ENCODE assay signal across 16 cellular contexts in the genomic region with DNA sequence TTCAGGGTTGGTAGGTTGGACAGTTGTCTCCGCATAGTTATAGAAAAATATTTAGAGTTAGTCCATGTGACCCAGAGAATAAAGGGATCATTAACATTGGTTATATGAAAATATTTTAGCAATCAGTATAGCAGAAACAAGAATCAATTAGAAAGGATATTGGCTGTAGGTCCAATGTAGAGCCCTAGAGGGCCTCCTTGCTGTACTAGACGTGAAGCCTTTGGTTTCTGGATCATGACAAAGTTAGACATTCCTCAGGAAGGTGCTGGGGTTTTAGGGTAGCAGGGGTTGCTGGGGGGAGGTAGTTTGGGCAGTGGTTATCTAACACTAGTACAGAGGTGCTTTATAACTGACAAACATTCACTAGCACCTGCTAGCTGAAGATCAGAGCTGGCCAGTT. TPM values are rescaled to one million over a fixed set of nuclear protein-coding genes. Genes with fewer than 3 reads are reported as not detected.
DNase-seq lines count a peak whose midpoint lies in the region; ATAC-seq, FAIRE-seq and TF ChIP-seq lines count a peak whose summit lies in the region.
"Had no signal": no experiment of that assay in that cellular context is flagged by ENCODE, and none has a peak within 500 bp of the region (broad histone marks: within the 10 kb centered on the region; RNA-seq: fewer than 3 reads in every experiment).

No MANE protein-coding gene starts in this region.

- H3K27ac Mint-ChIP-seq in HFFc6: no peak overlapping the region
- H3K27ac Mint-ChIP-seq: activated CD8-positive, alpha-beta memory T cell treated with anti-CD3 and anti-CD28 coated beads, Interleukin-2, amount 10 ng/mL, durations not matched to agents 7 days and 5 days had no signal

- DNase-seq in HFFc6: no peak
- DNase-seq in astrocyte of the cerebellum (ENCODE audit: low read depth): no peak
- no peak for DNase-seq in HepG2 (ENCODE audit: low spot score)
- DNase-seq in HuH-7.5 (ENCODE audit: low spot score): no peak
- DNase-seq in AG20443 (ENCODE audit: low spot score): no peak
- DNase-seq in GM19238 (ENCODE audit: insufficient read length, low spot score): no peak
- no peak for DNase-seq in body of pancreas
- DNase-seq: activated CD4-positive, CD25-positive, alpha-beta regulatory T cell; activated CD8-positive, alpha-beta memory T cell treated with anti-CD3 and anti-CD28 coated beads, Interleukin-2, amount 10 ng/mL, durations not matched to agents 7 days and 5 days; effector CD8-positive, alpha-beta T cell; foreskin melanocyte; NCI-H345; stimulated activated CD4-positive, alpha-beta T cell treated with anti-CD3 and anti-CD28 coated beads, Interleukin-15, amount 100 ng/mL, for 24 hours; SW 1271 had no signal

- TF ChIP-seq EP300 in HepG2 (IDR thresholded peaks at IDR 0.05; ENCODE audit: low read depth in 2 of 2, low read length in 2 of 2) (no peak), HepG2 (CRISPR knock-in tag; IDR thresholded peaks at IDR 0.05; ENCODE audit: borderline replicate concordance) (no peak)

- no peak overlapping the region for H2AFZ ChIP-seq in HepG2 (ENCODE audit: low read length)

- H3K36me3 ChIP-seq in HepG2 (replicated peaks in 1 of 2; ENCODE audit: control insufficient read depth in 1 of 2, insufficient read depth in 2 of 2, low read length in 2 of 2) (no peaks in the 10 kb centered on the region), body of pancreas (replicated peaks in 1 of 2; ENCODE audit: insufficient read depth in 1 of 2, low read depth in 2 of 2) (no peaks in the 10 kb centered on the region)

- no peaks in the 10 kb centered on the region for H4K20me1 ChIP-seq in HepG2 (ENCODE audit: insufficient read depth, low read length)

- no peaks in the 10 kb centered on the region for H3K79me2 ChIP-seq in HepG2 (ENCODE audit: insufficient read depth, low read length)

- 34% methylated on average over 2 of the region's 2 CpGs for WGBS in HepG2 (ENCODE audit: low lambda C conversion rate)
- WGBS in body of pancreas, 2 donors: 74% methylated on average over 2 of the region's 2 CpGs

- no peaks in the 10 kb centered on the region for H3K27me3 Mint-ChIP-seq in HFFc6 (ENCODE audit: insufficient read depth)
- H3K27me3 Mint-ChIP-seq: activated CD8-positive, alpha-beta memory T cell treated with anti-CD3 and anti-CD28 coated beads, Interleukin-2, amount 10 ng/mL, durations not matched to agents 7 days and 5 days had no signal

- H3K4me3 ChIP-seq in astrocyte of the cerebellum (ENCODE audit: low read depth, low read length): no peak overlapping the region
- H3K4me3 ChIP-seq in HepG2 (replicated peaks in 1 of 3; ENCODE audit: insufficient read depth in 1 of 3, low read depth in 2 of 3, low read length in 3 of 3): no peak overlapping the region
- H3K4me3 ChIP-seq in body of pancreas: no peak overlapping the region

- H3K4me3 Mint-ChIP-seq in HFFc6: no peak overlapping the region
- H3K4me3 Mint-ChIP-seq: activated CD8-positive, alpha-beta memory T cell treated with anti-CD3 and anti-CD28 coated beads, Interleukin-2, amount 10 ng/mL, durations not matched to agents 7 days and 5 days had no signal

- BruUV-seq in HepG2 (replicated peaks; lab: Mats Ljungman, UMichigan): no TSS peak

- ATAC-seq in HepG2 (peak; percentile 63), body of pancreas (no peak)
- ATAC-seq: activated CD8-positive, alpha-beta memory T cell treated with anti-CD3 and anti-CD28 coated beads, Interleukin-2, amount 10 ng/mL, durations not matched to agents 7 days and 5 days had no signal

- TF ChIP-seq RAD21 in HepG2 (CRISPR knock-in tag; IDR thresholded peaks at IDR 0.05): no peak

- H3K9me3 Mint-ChIP-seq in HFFc6: no peaks in the 10 kb centered on the region

- intact Hi-C loops in HepG2 (cut with micrococcal nuclease; ENCODE audit: unreplicated experiment): no loop called here
- intact Hi-C loops in body of pancreas (cut with DNase I): no loop called here

- H3K4me1 Mint-ChIP-seq in HFFc6 (ENCODE audit: low read depth): peaks cover 20% of the 10 kb centered on the region
- H3K4me1 Mint-ChIP-seq: activated CD8-positive, alpha-beta memory T cell treated with anti-CD3 and anti-CD28 coated beads, Interleukin-2, amount 10 ng/mL, durations not matched to agents 7 days and 5 days had no signal

- H3K27ac ChIP-seq in C4-2B (no peak overlapping the region), HepG2 (ENCODE audit: extremely low read length, insufficient read depth, low read length) (no peak overlapping the region), body of pancreas (no peak overlapping the region)

- TF ChIP-seq CTCF in C4-2B (conservative IDR thresholded peaks at IDR 0.05) (peak; percentile 25), HFFc6 (IDR thresholded peaks at IDR 0.05) (peak; percentile 64), astrocyte of the cerebellum (IDR thresholded peaks at IDR 0.05; ENCODE audit: low read depth, low read length, missing control alignments) (peak; percentile 35), HepG2 (CRISPR knock-in tag; IDR thresholded peaks at IDR 0.05) (peak; percentile 32; the same call in 1 of the 2 replicates), body of pancreas (IDR thresholded peaks at IDR 0.05) (no peak)

- in situ Hi-C loops in astrocyte of the cerebellum (cut with HindIII; ENCODE audit: low sequenced_read_pairs) (no loop called here), HepG2 (cut with HindIII; ENCODE audit: extremely low pct_ligation_motif_present, low pct_unique_long_range_greater_than_20kb) (no loop called here)

- H3K9me3 ChIP-seq in HepG2 (ENCODE audit: low read length): no peaks in the 10 kb centered on the region
- no peaks in the 10 kb centered on the region for H3K9me3 ChIP-seq in body of pancreas

- H3K36me3 Mint-ChIP-seq in HFFc6 (ENCODE audit: low read depth): no peaks in the 10 kb centered on the region
- H3K36me3 Mint-ChIP-seq: activated CD8-positive, alpha-beta memory T cell treated with anti-CD3 and anti-CD28 coated beads, Interleukin-2, amount 10 ng/mL, durations not matched to agents 7 days and 5 days had no signal

- TF ChIP-seq POLR2A in HepG2 (IDR thresholded peaks at IDR 0.05; ENCODE audit: insufficient read depth in 1 of 2, low read depth in 2 of 2, low read length in 2 of 2): no peak
- no peak for TF ChIP-seq POLR2A in body of pancreas (IDR thresholded peaks at IDR 0.05)

- no peak overlapping the region for H3K4me2 ChIP-seq in HepG2 (ENCODE audit: low read depth, low read length)

- H3K4me1 ChIP-seq in HepG2 (ENCODE audit: insufficient read depth, low read length) (no peaks in the 10 kb centered on the region), body of pancreas (no peaks in the 10 kb centered on the region)

- POLR2A ChIA-PET in HepG2 (lab: Yijun Ruan, JAX): no interaction called here

- CTCF ChIA-PET in HepG2 (lab: Yijun Ruan, JAX; ENCODE audit: low intra/inter-chr PET ratio, low total read pairs): no interaction called here

- H3K9ac ChIP-seq in HepG2 (ENCODE audit: insufficient read depth, low read depth, low read length): no peak overlapping the region

- no peak for FAIRE-seq in HepG2 (lab: Jason Lieb, UNC)
- FAIRE-seq: astrocyte had no signal

- no peaks in the 10 kb centered on the region for H3K27me3 ChIP-seq in HepG2 (ENCODE audit: control insufficient read depth in 1 of 2, insufficient read depth in 2 of 2, low read length in 2 of 2)
- H3K27me3 ChIP-seq in body of pancreas: no peaks in the 10 kb centered on the region

TF ChIP-seq in HepG2, 621 proteins besides CTCF, POLR2A, EP300 and RAD21:
- no peak for TF ChIP-seq TSC22D2 (CRISPR knock-in tag; IDR thresholded peaks at IDR 0.05; ENCODE audit: borderline replicate concordance)
- TF ChIP-seq, protein P1, sequence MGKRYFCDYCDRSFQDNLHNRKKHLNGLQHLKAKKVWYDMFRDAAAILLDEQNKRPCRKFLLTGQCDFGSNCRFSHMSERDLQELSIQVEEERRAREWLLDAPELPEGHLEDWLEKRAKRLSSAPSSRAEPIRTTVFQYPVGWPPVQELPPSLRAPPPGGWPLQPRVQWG (CRISPR knock-in tag; IDR thresholded peaks at IDR 0.05; ENCODE audit: borderline replicate concordance, low read depth): no peak
- TF ChIP-seq CCAR2 (optimal IDR thresholded peaks at IDR 0.05; ENCODE audit: low read depth, low read length): no peak
- no peak for TF ChIP-seq HOXA5 (CRISPR knock-in tag; IDR thresholded peaks at IDR 0.05)
- peak; percentile 52 for TF ChIP-seq STAG1 (CRISPR knock-in tag; IDR thresholded peaks at IDR 0.05)
- no peak for TF ChIP-seq SMAD1 (CRISPR knock-in tag; IDR thresholded peaks at IDR 0.05; ENCODE audit: borderline replicate concordance, low read depth)
- TF ChIP-seq SATB2 (CRISPR knock-in tag; IDR thresholded peaks at IDR 0.05): no peak
TF ChIP-seq in HepG2: peak in this region for 1.

RNA-seq across cellular contexts. Expression of gene ANKFN1, which starts 31.6 kb away (rescaled TPM):
- total RNA-seq in HFFc6 (2021; fragmentation: NEBNext Ultra II Directional; extraction: Animal tissue kit (Norgen Biotek cat#: 25700)): under 1 TPM; 0.07 to 0.81 (median 0.45) TPM
- not detected in 2 replicates for total RNA-seq in HepG2 (2016; rRNA removed; fragmentation: Illumina TruSeq; extraction: Trizol)
- not detected in 2 replicates for total RNA-seq in HepG2 (2016; cell fraction: cytosol; rRNA removed; fragmentation: Illumina TruSeq; extraction: Trizol; ENCODE audit: low read depth)
- not detected in 2 replicates for total RNA-seq in HepG2 (2016; cell fraction: insoluble cytoplasmic fraction; rRNA removed; fragmentation: Illumina TruSeq; extraction: Trizol)
- total RNA-seq in HepG2 (2016; cell fraction: membrane; rRNA removed; fragmentation: Illumina TruSeq; extraction: Trizol): not detected in 2 replicates
- total RNA-seq in HepG2 (2016; cell fraction: nucleus; rRNA removed; fragmentation: Illumina TruSeq; extraction: Trizol): not detected in 2 replicates
- 0.04 TPM in 1 of 2 replicates, not detected in the other for polyA plus RNA-seq in HepG2 (2011; rRNA removed)
- polyA plus RNA-seq in HepG2 (2011; cell fraction: cytosol; rRNA removed): not detected in 2 replicates
- polyA plus RNA-seq in HepG2 (2011; cell fraction: nucleus; rRNA removed): not detected in 2 replicates
- not detected in 2 replicates for polyA plus RNA-seq in HepG2 (2012)
- polyA plus RNA-seq in HepG2 (2016; cell fraction: cytosol; fragmentation: Illumina TruSeq; extraction: Trizol; ENCODE audit: low read depth): not detected in 2 replicates
- not detected in 2 replicates for polyA plus RNA-seq in HepG2 (2016; cell fraction: insoluble cytoplasmic fraction; fragmentation: Illumina TruSeq; extraction: Trizol; ENCODE audit: low read depth)
- not detected in 2 replicates for polyA plus RNA-seq in HepG2 (2016; cell fraction: membrane; fragmentation: Illumina TruSeq; extraction: Trizol; ENCODE audit: low read depth)
- not detected in 2 replicates for polyA plus RNA-seq in HepG2 (2016; cell fraction: nucleus; fragmentation: Illumina TruSeq; extraction: Trizol; ENCODE audit: insufficient read depth, low read depth)
- polyA minus RNA-seq in HepG2 (2011; rRNA and poly(A)+ RNA removed; ENCODE audit: low replicate concordance): 1.1 TPM in 1 of 2 replicates, not detected in the other
- polyA minus RNA-seq in HepG2 (2011; cell fraction: cytosol; rRNA and poly(A)+ RNA removed): not detected in 2 replicates
- not detected in 2 replicates for polyA minus RNA-seq in HepG2 (2011; cell fraction: nucleus; rRNA and poly(A)+ RNA removed)
- total RNA-seq in body of pancreas: under 1 TPM; 0.26 to 0.33 TPM
- total RNA-seq: activated CD8-positive, alpha-beta memory T cell treated with anti-CD3 and anti-CD28 coated beads, Interleukin-2, amount 10 ng/mL, durations not matched to agents 7 days and 5 days; astrocyte had no signal

Comparison
In these comparisons a context has a peak if more than half of its experiments do, and no peak if none do; other contexts are left out.
1. CTCF ChIP-seq: peak in C4-2B (single experiment), HFFc6 (single experiment), astrocyte of the cerebellum (single experiment) and HepG2 (single experiment); none in body of pancreas (0 of 7).